1 cellular context compared by ENCODE assay signal in genomic region chr1:25890249-25891034, GRCh38.
TF ChIP-seq lines count a peak whose summit lies in the region.

No MANE protein-coding gene starts in this region.

TF ChIP-seq in SK-N-SH, 30 proteins besides CTCF, POLR2A, EP300 and RAD21:
- TF ChIP-seq PBX3 (IDR thresholded peaks at IDR 0.05) (no peak), TEAD4 (IDR thresholded peaks at IDR 0.05; ENCODE audit: borderline replicate concordance, insufficient read depth) (no peak), YY1 (IDR thresholded peaks at IDR 0.05; ENCODE audit: low read depth) (no peak), TCF12 (IDR thresholded peaks at IDR 0.05) (no peak), REST (IDR thresholded peaks at IDR 0.05; ENCODE audit: low read depth, low read length) (no peak), RXRA (IDR thresholded peaks at IDR 0.05; ENCODE audit: borderline replicate concordance, low read depth) (no peak), FOSL2 (IDR thresholded peaks at IDR 0.05; ENCODE audit: borderline replicate concordance, low read depth) (no peak), MXI1 (IDR thresholded peaks at IDR 0.05; ENCODE audit: low read depth, low read length) (no peak), NRF1 (IDR thresholded peaks at IDR 0.05; ENCODE audit: low read depth, low read length) (no peak)
